16 cellular contexts compared by ENCODE assay signal in genomic region chr6:111990214-111990613, GRCh38.
DNase-seq lines count a peak whose midpoint lies in the region; ATAC-seq, FAIRE-seq and TF ChIP-seq lines count a peak whose summit lies in the region.
"Had no signal": no experiment of that assay in that cellular context is flagged by ENCODE, and none has a peak within 500 bp of the region (broad histone marks: within the 10 kb centered on the region; RNA-seq: fewer than 3 reads in every experiment).

No MANE protein-coding gene starts in this region.

- H2BK12ac ChIP-seq in H9 (ENCODE audit: insufficient read length, low read depth, low read length): no peak overlapping the region

- peak; percentile 32 for ATAC-seq in GM18868 (IDR thresholded peaks at IDR 0.05; ENCODE audit: unreplicated experiment)
- peak; percentile 57 for ATAC-seq in HG03521 (IDR thresholded peaks at IDR 0.05; ENCODE audit: unreplicated experiment)
- no peak for ATAC-seq in K562
- ATAC-seq: lower lobe of right lung, right cardiac atrium had no signal

- H2AK5ac ChIP-seq in H9 (ENCODE audit: insufficient read length, low read length): no peak overlapping the region

- CTCF ChIA-PET in CD8-positive, alpha-beta memory T cell (lab: Charles Lee): interaction anchor here (1.1 to 1.6 kb wide), 5 partner anchors 16 to 280 kb away, joined by 3 to 8 read pairs (median 4); partner anchors contain the start of gene FYN
- CTCF ChIA-PET in K562 (lab: Yijun Ruan, JAX; ENCODE audit: low intra/inter-chr PET ratio): no interaction called here

- no peak overlapping the region for H4K8ac ChIP-seq in H9 (replicated peaks; ENCODE audit: insufficient read length, low read depth, low read length)

- H2BK5ac ChIP-seq in H9 (ENCODE audit: insufficient read length, low read length): no peak overlapping the region

- BruUV-seq in K562 (replicated peaks; lab: Mats Ljungman, UMichigan): no TSS peak

- H4K20me1 ChIP-seq in K562 (replicated peaks; ENCODE audit: control insufficient read depth, insufficient read depth, low read length): no peaks in the 10 kb centered on the region
- H4K20me1 ChIP-seq in H9 (ENCODE audit: control insufficient read depth, insufficient read depth, insufficient read length): no peaks in the 10 kb centered on the region

- peaks cover 70 to 84% (median 76%) of the 10 kb centered on the region in 3 donors for H3K4me1 Mint-ChIP-seq in CD8-positive, alpha-beta memory T cell
- peaks cover 11 to 13% of the 10 kb centered on the region in 2 experiments for H3K4me1 Mint-ChIP-seq in H9

- no peaks in the 10 kb centered on the region for H3K36me3 Mint-ChIP-seq in CD8-positive, alpha-beta memory T cell
- H3K36me3 Mint-ChIP-seq in H9 (ENCODE audit: insufficient read depth in 1 of 3, low read depth in 3 of 3): peaks cover 0 to 9% (median 2%) of the 10 kb centered on the region in 3 experiments; a peak in 3 of 7 replicates

- FAIRE-seq in K562 (lab: Jason Lieb, UNC): no peak

- H3K9me3 Mint-ChIP-seq in CD8-positive, alpha-beta memory T cell: no peaks in the 10 kb centered on the region
- peaks cover 3 to 4% of the 10 kb centered on the region in 2 experiments; a peak in 2 of 5 replicates for H3K9me3 Mint-ChIP-seq in H9
- H3K9me3 Mint-ChIP-seq: IgD-negative memory B cell had no signal

- H2BK20ac ChIP-seq in H9 (ENCODE audit: low read depth, low read length, poor library complexity, severe bottlenecking): no peak overlapping the region

- no peak overlapping the region for H2BK120ac ChIP-seq in H9 (ENCODE audit: low read depth, low read length, poor library complexity, severe bottlenecking)

- H3K4ac ChIP-seq in H9 (ENCODE audit: low read depth, low read length): no peak overlapping the region

- H3K9me3 ChIP-seq in CD8-positive, alpha-beta memory T cell (ENCODE audit: low read length): no peaks in the 10 kb centered on the region
- H3K9me3 ChIP-seq in K562 (replicated peaks; ENCODE audit: control insufficient read depth, insufficient read depth, low read depth, low read length) (no peaks in the 10 kb centered on the region), H9 (ENCODE audit: control insufficient read depth, low read depth, low read length) (no peaks in the 10 kb centered on the region)
- H3K9me3 ChIP-seq: lower lobe of right lung had no signal

- peak overlapping the region; percentile 68 to 99 (median 88) for H3K27ac Mint-ChIP-seq in CD8-positive, alpha-beta memory T cell
- no peak overlapping the region for H3K27ac Mint-ChIP-seq in H9

- peak in 1 of 5 donors; percentile 2 for DNase-seq in CD8-positive, alpha-beta memory T cell
- DNase-seq in K562 (ENCODE audit: extremely low read depth in 1 of 4, low spot score in 3 of 4): no peak
- DNase-seq in H9: no peak
- DNase-seq in amygdala (lab: John Stamatoyannopoulos, UW): no peak
- DNase-seq in OCI-M2 (lab: John Stamatoyannopoulos, UW; ENCODE audit: unreplicated experiment): no peak
- no peak for DNase-seq in stimulated activated naive CD4-positive, alpha-beta T cell (lab: John Stamatoyannopoulos, UW)
- DNase-seq: aorta; lower lobe of right lung; NCI-H510A treated with DMSO at 0.1 percent for 48 hours; right cardiac atrium; RPMI8226; stimulated activated CD4-positive, alpha-beta T cell treated with anti-CD3 and anti-CD28 coated beads, Interleukin-4, amount 100 ng/mL, for 1 hour had no signal

- no peaks in the 10 kb centered on the region for H3K36me3 ChIP-seq in CD8-positive, alpha-beta memory T cell (ENCODE audit: insufficient read depth, low read length)
- H3K36me3 ChIP-seq in K562 (ENCODE audit: control insufficient read depth, insufficient read depth, low read length): no peaks in the 10 kb centered on the region
- H3K36me3 ChIP-seq: lower lobe of right lung had no signal

- peaks cover 88% of the 10 kb centered on the region for H3K4me1 ChIP-seq in CD8-positive, alpha-beta memory T cell (ENCODE audit: insufficient read depth, low read length)
- no peaks in the 10 kb centered on the region for H3K4me1 ChIP-seq in K562 (replicated peaks in 1 of 2; ENCODE audit: control insufficient read depth in 2 of 2, insufficient read depth in 2 of 2, low read length in 2 of 2)
- H3K4me1 ChIP-seq in H9 (ENCODE audit: insufficient read depth, low read length): peaks cover 5% of the 10 kb centered on the region; the same call in 1 of the 2 replicates

- H3K4me3 ChIP-seq in CD8-positive, alpha-beta memory T cell (ENCODE audit: low read length): no peak overlapping the region
- no peak overlapping the region for H3K4me3 ChIP-seq in K562
- H3K4me3 ChIP-seq: lower lobe of right lung had no signal

- TF ChIP-seq POLR2A in K562 (conservative IDR thresholded peaks at IDR 0.05): no peak

- no peak overlapping the region for H3K56ac ChIP-seq in H9 (ENCODE audit: insufficient read length, low read depth, low read length)

- TF ChIP-seq CTCF in K562 (IDR thresholded peaks at IDR 0.05 in 2 of 3, conservative IDR thresholded peaks at IDR 0.05 in 1 of 3; ENCODE audit: insufficient read depth in 2 of 3, low read depth in 1 of 3, low read length in 3 of 3) (no peak), H9 (conservative IDR thresholded peaks at IDR 0.05) (no peak)

- no peak for TF ChIP-seq EP300 in K562 (IDR thresholded peaks at IDR 0.05; ENCODE audit: low read length)

- no peaks in the 10 kb centered on the region for H3K9me1 ChIP-seq in K562 (ENCODE audit: control insufficient read depth, insufficient read depth, low read length)

- no peak overlapping the region for H3K18ac ChIP-seq in H9 (ENCODE audit: insufficient read length, low read depth, low read length)

- H3K27ac ChIP-seq in CD8-positive, alpha-beta memory T cell (ENCODE audit: low read depth, low read length): peak overlapping the region; percentile 32
- no peak overlapping the region for H3K27ac ChIP-seq in K562 (ENCODE audit: extremely low read depth, low read depth, low read length)
- H3K27ac ChIP-seq in H9 (ENCODE audit: insufficient read length, low read depth, low read length): no peak overlapping the region
- H3K27ac ChIP-seq: lower lobe of right lung had no signal

- in situ Hi-C loops in K562 (cut with MboI): no loop called here

- no peak for TF ChIP-seq RAD21 in K562 (CRISPR knock-in tag; conservative IDR thresholded peaks at IDR 0.05 in 1 of 2, IDR thresholded peaks at IDR 0.05 in 1 of 2)

- H3K9ac ChIP-seq in K562 (ENCODE audit: insufficient read depth in 1 of 2, low read depth in 2 of 2, low read length in 2 of 2) (no peak overlapping the region), H9 (ENCODE audit: extremely low read depth, insufficient read length, low read length) (no peak overlapping the region)

- H3K27me3 ChIP-seq in CD8-positive, alpha-beta memory T cell (ENCODE audit: insufficient read depth, low read length, poor library complexity, severe bottlenecking): no peaks in the 10 kb centered on the region
- H3K27me3 ChIP-seq in K562 (ENCODE audit: control insufficient read depth in 2 of 2, insufficient read depth in 2 of 2, low read length in 2 of 2) (peaks cover 9 to 35% of the 10 kb centered on the region in 2 experiments; a peak in 4 of 5 replicates), H9 (ENCODE audit: insufficient read depth, low read length) (no peaks in the 10 kb centered on the region)

- no peak overlapping the region for H4K5ac ChIP-seq in H9 (ENCODE audit: insufficient read length, low read depth, low read length)

- H3K79me2 ChIP-seq in K562 (ENCODE audit: control insufficient read depth, insufficient read depth, low read length) (no peaks in the 10 kb centered on the region), H9 (ENCODE audit: insufficient read depth, low read length) (no peaks in the 10 kb centered on the region)

- H3K79me1 ChIP-seq in H9 (ENCODE audit: insufficient read depth, low read depth, low read length, poor library complexity, severe bottlenecking): no peaks in the 10 kb centered on the region

- H4K91ac ChIP-seq in H9 (ENCODE audit: insufficient read length, low read depth, low read length): no peak overlapping the region

- no peak overlapping the region for H3T11ph ChIP-seq in H9 (ENCODE audit: low read length)

- no peak overlapping the region for H3K14ac ChIP-seq in H9 (ENCODE audit: insufficient read depth, low read length)

- POLR2A ChIA-PET in CD8-positive, alpha-beta memory T cell (lab: Charles Lee): interaction anchor here (0.8 to 0.9 kb wide), 2 partner anchors 40 to 120 kb away, joined by 3 to 4 read pairs; no protein-coding TSS in a partner anchor
- POLR2A ChIA-PET in K562 (lab: Yijun Ruan, JAX): interaction anchor here (0.7 kb wide), 1 partner anchor 65 kb away, joined by 3 read pairs; no protein-coding TSS in a partner anchor

- no peak overlapping the region for H2BK15ac ChIP-seq in H9 (ENCODE audit: low read depth, low read length)

- H3K4me2 ChIP-seq in K562 (ENCODE audit: insufficient read depth, low read length) (no peak overlapping the region), H9 (ENCODE audit: insufficient read depth, insufficient read length, low read length) (no peak overlapping the region)

- H3K27me3 Mint-ChIP-seq in CD8-positive, alpha-beta memory T cell: no peaks in the 10 kb centered on the region
- peaks cover 2% of the 10 kb centered on the region for H3K27me3 Mint-ChIP-seq in H9 (ENCODE audit: low read depth)

- H2AFZ ChIP-seq in K562 (ENCODE audit: low read depth, low read length) (no peak overlapping the region), H9 (ENCODE audit: low read length) (no peak overlapping the region)

- H3K23me2 ChIP-seq in H9 (ENCODE audit: insufficient read length, low read depth, low read length, poor library complexity, severe bottlenecking): no peaks in the 10 kb centered on the region

- WGBS in K562 (ENCODE audit: insufficient coverage, low coverage, missing lambda C conversion rate): 0% methylated on average over 2 of the region's 2 CpGs
- no CpG with 5 or more reads among the region's 2 CpGs for WGBS in H9 (ENCODE audit: extremely low coverage, insufficient read length, low lambda C conversion rate)

- intact Hi-C loops in K562 (cut with micrococcal nuclease): no loop called here

- peak overlapping the region in 6 of 7 donors; percentile 27 to 61 (median 40) for H3K4me3 Mint-ChIP-seq in CD8-positive, alpha-beta memory T cell
- no peak overlapping the region for H3K4me3 Mint-ChIP-seq in H9
- H3K4me3 Mint-ChIP-seq: IgD-negative memory B cell, neural crest cell had no signal

- H3K23ac ChIP-seq in H9 (ENCODE audit: insufficient read length, low read depth, low read length): no peak overlapping the region

TF ChIP-seq in K562, 482 proteins besides CTCF, POLR2A, EP300 and RAD21:
- no peak for TF ChIP-seq STAT5A (IDR thresholded peaks at IDR 0.05; ENCODE audit: borderline replicate concordance, low read length)
- TF ChIP-seq GABPA (tag; conservative IDR thresholded peaks at IDR 0.05; ENCODE audit: low read depth): 0 out of 2 replicates have a peak, but pooled peaks have one; percentile 25

Comparison
In these comparisons a context has a peak if more than half of its experiments do, and no peak if none do; other contexts are left out.
1. H3K27ac Mint-ChIP-seq: peak in CD8-positive, alpha-beta memory T cell (8 of 8); none in H9 (0 of 3).
2. H3K4me3 Mint-ChIP-seq: peak in CD8-positive, alpha-beta memory T cell (6 of 7); none in H9 (0 of 2).